7 cellular contexts compared by ENCODE assay signal in genomic region chr22:23451443-23452230, GRCh38.
DNase-seq lines count a peak whose midpoint lies in the region; ATAC-seq and TF ChIP-seq lines count a peak whose summit lies in the region.
"Not testable (repeated sequence)": the region's sequence is repeated elsewhere in the genome, so short reads cannot be mapped to it uniquely, and the experiment has no call there.

No MANE protein-coding gene starts in this region.

- WGBS in neuronal stem cell (ENCODE audit: extremely low coverage in 2 of 2, insufficient read length in 2 of 2, insufficient replicate concordance in 1 of 2), 2 donors = no CpG with 5 or more reads among the region's 30 CpGs

- H2AFZ ChIP-seq in neuronal stem cell (ENCODE audit: low read length) = not testable (repeated sequence)

- not testable (repeated sequence) for H3K23ac ChIP-seq in neuronal stem cell (ENCODE audit: low read depth, low read length, poor library complexity)

- H3K4me2 ChIP-seq in BLaER1 treated with 17β-estradiol and CSF1 and Interleukin-3, amounts not matched to agents 10 nM and 100 nM = peak overlapping the region in 9 of 11 experiments; percentile 15 to 80 (median 75); a peak in 17 of 22 replicates
- peak overlapping the region; percentile 11 for H3K4me2 ChIP-seq in neuronal stem cell (ENCODE audit: insufficient read depth, low read length, poor library complexity, severe bottlenecking)

- not testable (repeated sequence) for H2BK12ac ChIP-seq in neuronal stem cell (ENCODE audit: low read length)

- peak overlapping the region in 2 of 11 experiments; percentile 19 to 33; a peak in 1 of 22 replicates for H3K9ac ChIP-seq in BLaER1 treated with 17β-estradiol and CSF1 and Interleukin-3, amounts not matched to agents 10 nM and 100 nM
- not testable (repeated sequence) for H3K9ac ChIP-seq in neuronal stem cell (ENCODE audit: low read depth, low read length, poor library complexity)

- not testable (repeated sequence) for H2BK15ac ChIP-seq in neuronal stem cell (ENCODE audit: low read length)

- peaks cover 4 to 11% (median 7%) of the 10 kb centered on the region in 11 experiments for H3K9me3 ChIP-seq in BLaER1 treated with 17β-estradiol and CSF1 and Interleukin-3, amounts not matched to agents 10 nM and 100 nM (replicated peaks in 1 of 11)
- not testable (repeated sequence) for H3K9me3 ChIP-seq in KOPT-K1 (ENCODE audit: insufficient read depth, low read length, poor library complexity, severe bottlenecking); neuronal stem cell (replicated peaks in 1 of 2; ENCODE audit: control insufficient read depth in 2 of 2, insufficient read depth in 1 of 2, low read depth in 1 of 2, low read length in 2 of 2)

- not testable (repeated sequence) for H3K27ac Mint-ChIP-seq in activated T-cell treated with anti-CD3 and anti-CD28 coated beads, Interleukin-2, amount 50 U/mL, for 72 hours; central memory CD8-positive, alpha-beta T cell (ENCODE audit: low read depth)
- H3K27ac Mint-ChIP-seq in mesothelial cell of epicardium = peak overlapping the region; percentile 79

- not testable (repeated sequence) for H2BK120ac ChIP-seq in neuronal stem cell (ENCODE audit: low read depth, low read length)

- peaks cover 2 to 35% (median 30%) of the 10 kb centered on the region in 10 experiments for H3K4me1 ChIP-seq in BLaER1 treated with 17β-estradiol and CSF1 and Interleukin-3, amounts not matched to agents 10 nM and 100 nM
- not testable (repeated sequence) for H3K4me1 ChIP-seq in neuronal stem cell (ENCODE audit: control insufficient read depth in 2 of 2, insufficient read depth in 1 of 2, low read depth in 1 of 2, low read length in 2 of 2)

- H4K20me1 ChIP-seq in BLaER1 treated with 17β-estradiol and CSF1 and Interleukin-3, amounts not matched to agents 10 nM and 100 nM = not testable (repeated sequence)

- not testable (repeated sequence) for H3K4me1 Mint-ChIP-seq in activated T-cell treated with anti-CD3 and anti-CD28 coated beads, Interleukin-2, amount 50 U/mL, for 72 hours (ENCODE audit: low read depth); central memory CD8-positive, alpha-beta T cell
- H3K4me1 Mint-ChIP-seq in mesothelial cell of epicardium = peaks cover 30% of the 10 kb centered on the region

- H3K4me3 Mint-ChIP-seq in activated T-cell treated with anti-CD3 and anti-CD28 coated beads, Interleukin-2, amount 50 U/mL, for 72 hours; central memory CD8-positive, alpha-beta T cell; mesothelial cell of epicardium: not testable (repeated sequence)

- not testable (repeated sequence) for H4K91ac ChIP-seq in neuronal stem cell (ENCODE audit: low read depth, low read length, poor library complexity)

- peaks cover 16% of the 10 kb centered on the region for H3K27me3 Mint-ChIP-seq in activated T-cell treated with anti-CD3 and anti-CD28 coated beads, Interleukin-2, amount 50 U/mL, for 72 hours (ENCODE audit: low read depth)
- H3K27me3 Mint-ChIP-seq in central memory CD8-positive, alpha-beta T cell = peaks cover 30% of the 10 kb centered on the region
- H3K27me3 Mint-ChIP-seq in mesothelial cell of epicardium (ENCODE audit: low read depth) = not testable (repeated sequence)

- H3K14ac ChIP-seq in neuronal stem cell (ENCODE audit: low read length) = not testable (repeated sequence)

- H3K4me3 ChIP-seq in BLaER1 treated with 17β-estradiol and CSF1 and Interleukin-3, amounts not matched to agents 10 nM and 100 nM; neuronal stem cell (ENCODE audit: low read length in 2 of 2): not testable (repeated sequence)

- peak overlapping the region; percentile 64 for H3K18ac ChIP-seq in neuronal stem cell (ENCODE audit: low read length)

- H3K27ac ChIP-seq in BLaER1 treated with 17β-estradiol and CSF1 and Interleukin-3, amounts not matched to agents 10 nM and 100 nM; neuronal stem cell (replicated peaks; ENCODE audit: low read length): not testable (repeated sequence)
- peak overlapping the region; percentile 71 for H3K27ac ChIP-seq in KOPT-K1 (ENCODE audit: low read depth, low read length, poor library complexity, severe bottlenecking)

- TF ChIP-seq CTCF in mesothelial cell of epicardium (IDR thresholded peaks at IDR 0.05; ENCODE audit: unreplicated experiment) = not testable (repeated sequence)

- H4K8ac ChIP-seq in neuronal stem cell (ENCODE audit: low read depth, low read length) = not testable (repeated sequence)

- H2BK5ac ChIP-seq in neuronal stem cell (ENCODE audit: low read length) = not testable (repeated sequence)

- H2AK5ac ChIP-seq in neuronal stem cell (ENCODE audit: low read depth, low read length) = not testable (repeated sequence)

- H3K27me3 ChIP-seq in BLaER1 treated with 17β-estradiol and CSF1 and Interleukin-3, amounts not matched to agents 10 nM and 100 nM = peaks cover 0 to 11% (median 0%) of the 10 kb centered on the region in 11 experiments; a peak in 2 of 22 replicates
- H3K27me3 ChIP-seq in neuronal stem cell (ENCODE audit: control insufficient read depth in 3 of 3, insufficient read depth in 3 of 3, low read depth in 1 of 3, low read length in 3 of 3) = not testable (repeated sequence)

- not testable (repeated sequence) for H3K9me3 Mint-ChIP-seq in activated T-cell treated with anti-CD3 and anti-CD28 coated beads, Interleukin-2, amount 50 U/mL, for 72 hours; central memory CD8-positive, alpha-beta T cell; mesothelial cell of epicardium

- not testable (repeated sequence) for H3K36me3 ChIP-seq in BLaER1 treated with 17β-estradiol and CSF1 and Interleukin-3, amounts not matched to agents 10 nM and 100 nM; KOPT-K1 (ENCODE audit: insufficient read depth, low read length); neuronal stem cell (replicated peaks in 1 of 2; ENCODE audit: control insufficient read depth in 2 of 2, insufficient read depth in 2 of 2, low read length in 2 of 2)

- DNase-seq in activated T-cell treated with anti-CD3 and anti-CD28 coated beads, Interleukin-2, amount 50 U/mL, for 72 hours; central memory CD8-positive, alpha-beta T cell (ENCODE audit: low spot score in 2 of 2); mesothelial cell of epicardium (ENCODE audit: low spot score in 2 of 2, unreplicated experiment in 2 of 2); neuronal stem cell (ENCODE audit: low spot score); stimulated activated naive CD8-positive, alpha-beta T cell treated with anti-CD3 and anti-CD28 coated beads, Interleukin-15, Interleukin-2, amounts not matched to agents 100 U/mL and 50 U/mL, for 24 hours: not testable (repeated sequence)

- H3K36me3 Mint-ChIP-seq in activated T-cell treated with anti-CD3 and anti-CD28 coated beads, Interleukin-2, amount 50 U/mL, for 72 hours (ENCODE audit: insufficient read depth in 2 of 2); central memory CD8-positive, alpha-beta T cell (ENCODE audit: insufficient read depth); mesothelial cell of epicardium: not testable (repeated sequence)

- not testable (repeated sequence) for H3K4ac ChIP-seq in neuronal stem cell (ENCODE audit: low read length)

- H3K79me1 ChIP-seq in neuronal stem cell (ENCODE audit: low read depth, low read length) = not testable (repeated sequence)

- peak; percentile 39 to 41 for ATAC-seq in activated T-cell treated with anti-CD3 and anti-CD28 coated beads, Interleukin-2, amount 50 U/mL, for 72 hours (replicated peaks in 1 of 2)
- ATAC-seq in central memory CD8-positive, alpha-beta T cell (replicated peaks; ENCODE audit: extremely low read depth, poor library complexity, severe bottlenecking) = peak; percentile 52
- peak; percentile 55 for ATAC-seq in stimulated activated naive CD8-positive, alpha-beta T cell treated with anti-CD3 and anti-CD28 coated beads, Interleukin-15, Interleukin-2, amounts not matched to agents 100 U/mL and 50 U/mL, for 24 hours
